Comparison of ENCODE assay signal across 8 cellular contexts in genomic region chr1:64268653-64269557, GRCh38.
A peak's percentile ranks its signal among the peaks of the same experiment; 100 is the strongest.
DNase-seq lines count a peak whose midpoint lies in the region; ATAC-seq and TF ChIP-seq lines count a peak whose summit lies in the region.

No MANE protein-coding gene starts in this region.

- H3K4me3 Mint-ChIP-seq in brain, result peak overlapping the region in 1 of 5 experiments; percentile 9

- H3K4me1 ChIP-seq in HEK293 (ENCODE audit: control insufficient read depth, insufficient read depth, low read length), result no peaks in the 10 kb centered on the region

- POLR2A ChIA-PET in HEK293 (lab: Yijun Ruan, JAX), result no interaction called here

- peaks cover 6 to 12% (median 8%) of the 10 kb centered on the region in 5 experiments for H3K9me3 Mint-ChIP-seq in brain

- no peaks in the 10 kb centered on the region for H3K9me3 ChIP-seq in HEK293 (ENCODE audit: control insufficient read depth, insufficient read depth, low read depth, low read length)

- H3K4me3 ChIP-seq in HEK293 (ENCODE audit: low read depth, low read length), result no peak overlapping the region

- H3K27me3 Mint-ChIP-seq in brain, result no peaks in the 10 kb centered on the region

- TF ChIP-seq CTCF in HEK293 (tag by site-specific recombination; IDR thresholded peaks at IDR 0.05) (peak; percentile 42; the same call in 1 of the 2 replicates), brain (conservative IDR thresholded peaks at IDR 0.05) (peak; percentile 96 to 97)

- H3K27ac Mint-ChIP-seq in brain, result peak overlapping the region in 4 of 5 experiments; percentile 5 to 83 (median 41)

- no peaks in the 10 kb centered on the region for H3K36me3 Mint-ChIP-seq in brain

- DNase-seq in DMS53 (lab: John Stamatoyannopoulos, UW), result peak; percentile 94
- peak; percentile 38 for DNase-seq in NCI-H187 treated with DMSO at 0.1 percent for 48 hours (lab: John Stamatoyannopoulos, UW)
- DNase-seq in T1000 (lab: John Stamatoyannopoulos, UW), result peak; percentile 61
- peak; percentile 90 for DNase-seq in inferior parietal cortex (ENCODE audit: extremely low spot score)
- peak; percentile 35 to 48 (median 42) for DNase-seq in stimulated activated CD4-positive, alpha-beta T cell treated with anti-CD3 and anti-CD28 coated beads, Interleukin-1b, Interleukin-23, amount 100 ng/mL, for 24 hours (ENCODE audit: low read depth in 4 of 4, low spot score in 1 of 4)

- H3K36me3 ChIP-seq in HEK293 (ENCODE audit: control insufficient read depth in 2 of 2, insufficient read depth in 1 of 2, low read length in 2 of 2), result no peaks in the 10 kb centered on the region

- no peak for ATAC-seq in GM21360 (IDR thresholded peaks at IDR 0.05; ENCODE audit: unreplicated experiment)

- CTCF ChIA-PET in HEK293 (lab: Yijun Ruan, JAX), result interaction anchor here (0.6 to 2.2 kb wide), 19 partner anchors 18 to 582 kb away, joined by 3 to 19 read pairs (median 3); no protein-coding TSS in a partner anchor

- peak overlapping the region; percentile 47; the same call in 1 of the 2 replicates for H3K27ac ChIP-seq in HEK293 (ENCODE audit: extremely low read depth, low read depth, low read length)

- H3K4me1 Mint-ChIP-seq in brain, result peaks cover 15% of the 10 kb centered on the region

TF ChIP-seq in HEK293, 187 proteins besides CTCF, POLR2A, EP300 and RAD21 (continues in another document):
- TF ChIP-seq ZNF48 (tag by site-specific recombination; IDR thresholded peaks at IDR 0.05) (no peak), ZNF274 (IDR thresholded peaks at IDR 0.05; ENCODE audit: low read length) (no peak), ZNF274 (tag by site-specific recombination; IDR thresholded peaks at IDR 0.05; ENCODE audit: borderline replicate concordance) (no peak), PRDM6 (tag by site-specific recombination; IDR thresholded peaks at IDR 0.05) (0 out of 2 replicates have a peak, but pooled peaks have one; percentile 27), ZNF626 (tag by site-specific recombination; IDR thresholded peaks at IDR 0.05) (no peak), GLIS1 (tag by site-specific recombination; IDR thresholded peaks at IDR 0.05) (peak; percentile 6; the same call in 1 of the 2 replicates), ZNF670 (tag by site-specific recombination; IDR thresholded peaks at IDR 0.05; ENCODE audit: low read depth) (no peak), ZNF660 (tag by site-specific recombination; IDR thresholded peaks at IDR 0.05) (peak; percentile 60; the same call in 1 of the 2 replicates), ZNF350 (tag by site-specific recombination; IDR thresholded peaks at IDR 0.05) (no peak), ZBTB8A (tag by site-specific recombination; IDR thresholded peaks at IDR 0.05) (no peak), SCRT2 (tag by site-specific recombination; IDR thresholded peaks at IDR 0.05) (no peak), ZNF76 (tag by site-specific recombination; IDR thresholded peaks at IDR 0.05; ENCODE audit: borderline replicate concordance, low read depth) (no peak), BCL6B (tag by site-specific recombination; IDR thresholded peaks at IDR 0.05) (no peak), ZSCAN16 (tag by site-specific recombination; IDR thresholded peaks at IDR 0.05) (no peak), ZNF654 (tag by site-specific recombination; IDR thresholded peaks at IDR 0.05; ENCODE audit: low read depth) (peak; percentile 88), ZNF138 (tag by site-specific recombination; IDR thresholded peaks at IDR 0.05; ENCODE audit: borderline replicate concordance) (no peak), ZNF175 (tag by site-specific recombination; IDR thresholded peaks at IDR 0.05) (no peak), ZNF701 (tag by site-specific recombination; IDR thresholded peaks at IDR 0.05) (no peak), ZXDB (tag by site-specific recombination; IDR thresholded peaks at IDR 0.05) (no peak), ZNF133 (tag by site-specific recombination; IDR thresholded peaks at IDR 0.05) (no peak), KLF1 (tag by site-specific recombination; IDR thresholded peaks at IDR 0.05) (no peak), ZNF707 (tag by site-specific recombination; IDR thresholded peaks at IDR 0.05) (no peak), ZIC2 (tag by site-specific recombination; IDR thresholded peaks at IDR 0.05) (no peak), ZNF37A (tag by site-specific recombination; IDR thresholded peaks at IDR 0.05) (no peak), ZNF837 (tag by site-specific recombination; IDR thresholded peaks at IDR 0.05) (no peak)
- TF ChIP-seq, protein P1, sequence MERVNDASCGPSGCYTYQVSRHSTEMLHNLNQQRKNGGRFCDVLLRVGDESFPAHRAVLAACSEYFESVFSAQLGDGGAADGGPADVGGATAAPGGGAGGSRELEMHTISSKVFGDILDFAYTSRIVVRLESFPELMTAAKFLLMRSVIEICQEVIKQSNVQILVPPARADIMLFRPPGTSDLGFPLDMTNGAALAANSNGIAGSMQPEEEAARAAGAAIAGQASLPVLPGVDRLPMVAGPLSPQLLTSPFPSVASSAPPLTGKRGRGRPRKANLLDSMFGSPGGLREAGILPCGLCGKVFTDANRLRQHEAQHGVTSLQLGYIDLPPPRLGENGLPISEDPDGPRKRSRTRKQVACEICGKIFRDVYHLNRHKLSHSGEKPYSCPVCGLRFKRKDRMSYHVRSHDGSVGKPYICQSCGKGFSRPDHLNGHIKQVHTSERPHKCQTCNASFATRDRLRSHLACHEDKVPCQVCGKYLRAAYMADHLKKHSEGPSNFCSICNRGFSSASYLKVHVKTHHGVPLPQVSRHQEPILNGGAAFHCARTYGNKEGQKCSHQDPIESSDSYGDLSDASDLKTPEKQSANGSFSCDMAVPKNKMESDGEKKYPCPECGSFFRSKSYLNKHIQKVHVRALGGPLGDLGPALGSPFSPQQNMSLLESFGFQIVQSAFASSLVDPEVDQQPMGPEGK (tag by site-specific recombination; IDR thresholded peaks at IDR 0.05), result no peak
- TF ChIP-seq, protein P2, sequence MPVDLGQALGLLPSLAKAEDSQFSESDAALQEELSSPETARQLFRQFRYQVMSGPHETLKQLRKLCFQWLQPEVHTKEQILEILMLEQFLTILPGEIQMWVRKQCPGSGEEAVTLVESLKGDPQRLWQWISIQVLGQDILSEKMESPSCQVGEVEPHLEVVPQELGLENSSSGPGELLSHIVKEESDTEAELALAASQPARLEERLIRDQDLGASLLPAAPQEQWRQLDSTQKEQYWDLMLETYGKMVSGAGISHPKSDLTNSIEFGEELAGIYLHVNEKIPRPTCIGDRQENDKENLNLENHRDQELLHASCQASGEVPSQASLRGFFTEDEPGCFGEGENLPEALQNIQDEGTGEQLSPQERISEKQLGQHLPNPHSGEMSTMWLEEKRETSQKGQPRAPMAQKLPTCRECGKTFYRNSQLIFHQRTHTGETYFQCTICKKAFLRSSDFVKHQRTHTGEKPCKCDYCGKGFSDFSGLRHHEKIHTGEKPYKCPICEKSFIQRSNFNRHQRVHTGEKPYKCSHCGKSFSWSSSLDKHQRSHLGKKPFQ (tag by site-specific recombination; IDR thresholded peaks at IDR 0.05), result no peak
- TF ChIP-seq, protein P3, sequence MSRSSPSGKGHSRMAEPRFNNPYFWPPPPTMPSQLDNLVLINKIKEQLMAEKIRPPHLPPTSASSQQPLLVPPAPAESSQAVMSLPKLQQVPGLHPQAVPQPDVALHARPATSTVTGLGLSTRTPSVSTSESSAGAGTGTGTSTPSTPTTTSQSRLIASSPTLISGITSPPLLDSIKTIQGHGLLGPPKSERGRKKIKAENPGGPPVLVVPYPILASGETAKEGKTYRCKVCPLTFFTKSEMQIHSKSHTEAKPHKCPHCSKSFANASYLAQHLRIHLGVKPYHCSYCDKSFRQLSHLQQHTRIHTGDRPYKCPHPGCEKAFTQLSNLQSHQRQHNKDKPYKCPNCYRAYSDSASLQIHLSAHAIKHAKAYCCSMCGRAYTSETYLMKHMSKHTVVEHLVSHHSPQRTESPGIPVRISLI (tag by site-specific recombination; IDR thresholded peaks at IDR 0.05), result no peak

Comparison
In these comparisons a context has a peak if more than half of its experiments do, and no peak if none do; other contexts are left out.
1. DNase-seq: peak in every context shown above with its lines; median percentile 94 in DMS53; 90 in inferior parietal cortex; 61 in T1000; 42 in stimulated activated CD4-positive, alpha-beta T cell treated with anti-CD3 and anti-CD28 coated beads, Interleukin-1b, Interleukin-23, amount 100 ng/mL, for 24 hours; 38 in NCI-H187 treated with DMSO at 0.1 percent for 48 hours.